ENCODE assay signal across 24 cellular contexts in the genomic region with DNA sequence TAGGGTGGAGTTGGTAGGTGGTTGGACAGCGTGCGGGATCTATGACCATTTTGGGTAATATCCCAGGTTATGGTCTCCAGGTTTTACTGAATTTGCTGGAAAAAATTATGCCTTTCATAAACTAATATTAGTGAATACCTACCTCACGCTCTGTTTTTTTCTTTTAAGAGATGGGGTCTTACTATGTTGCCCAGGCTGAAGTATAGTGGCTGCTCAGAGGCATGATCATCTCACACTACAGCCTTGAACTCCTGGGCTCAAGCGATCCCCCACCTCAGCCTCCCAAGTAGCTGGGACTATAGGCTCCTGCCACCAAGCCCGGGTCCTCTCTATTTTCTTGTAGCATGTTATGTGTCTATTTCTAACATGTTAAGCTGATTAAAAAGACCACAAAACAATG.
DNase-seq lines count a peak whose midpoint lies in the region; ATAC-seq, FAIRE-seq and TF ChIP-seq lines count a peak whose summit lies in the region.
"Had no signal": no experiment of that assay in that cellular context is flagged by ENCODE, and none has a peak within 500 bp of the region (broad histone marks: within the 10 kb centered on the region; RNA-seq: fewer than 3 reads in every experiment).

No MANE protein-coding gene starts in this region.

- H3K9me3 ChIP-seq in A549 (no peaks in the 10 kb centered on the region), HEK293 (ENCODE audit: control insufficient read depth, insufficient read depth, low read depth, low read length) (no peaks in the 10 kb centered on the region), hepatocyte (ENCODE audit: low read depth) (no peaks in the 10 kb centered on the region)
- H3K9me3 ChIP-seq: BLaER1 had no signal

- DNase-seq in A549 (ENCODE audit: low read depth in 1 of 2, low spot score in 1 of 2) (no peak), hepatocyte (ENCODE audit: low spot score) (no peak), substantia nigra (lab: John Stamatoyannopoulos, UW) (no peak)
- DNase-seq in activated T-cell treated with anti-CD3 and anti-CD28 coated beads, Interleukin-2, amount 50 U/mL, for 1 hour = no peak
- DNase-seq: 8988T; CD4-positive, CD25-positive, alpha-beta regulatory T cell; DMS 273 treated with DMSO at 0.1 percent for 48 hours; DMS79; EL; GDM1; H9; HFFc6 had no signal

- no peak for TF ChIP-seq EP300 in A549 (IDR thresholded peaks at IDR 0.05)

- H3K4me3 ChIP-seq in A549 (no peak overlapping the region), HEK293 (ENCODE audit: low read depth, low read length) (no peak overlapping the region), hepatocyte (no peak overlapping the region)
- H3K4me3 ChIP-seq: BLaER1, GM12878, GM23338 had no signal

- no peak for TF ChIP-seq RAD21 in A549 (conservative IDR thresholded peaks at IDR 0.05 in 1 of 2, IDR thresholded peaks at IDR 0.05 in 1 of 2)

- POLR2A ChIA-PET in A549 (lab: Yijun Ruan, JAX) (no interaction called here), HEK293 (lab: Yijun Ruan, JAX) (no interaction called here)

- FAIRE-seq in A549 (lab: Jason Lieb, UNC) = no peak
- FAIRE-seq: D721Med, GM12878, GM18507 had no signal

- H3K27ac ChIP-seq in A549 (peak overlapping the region; percentile 91 to 94; a peak in 3 of 6 replicates), HEK293 (ENCODE audit: extremely low read depth, low read depth, low read length) (no peak overlapping the region), hepatocyte (peak overlapping the region; percentile 95), substantia nigra (ENCODE audit: low read depth, low read length, poor library complexity, severe bottlenecking) (peak overlapping the region; percentile 96)
- H3K27ac ChIP-seq: BLaER1, C4-2B had no signal

- CTCF ChIA-PET in A549 (lab: Yijun Ruan, JAX) = interaction anchor here (1.3 kb wide), 1 partner anchor 12 kb away, joined by 3 read pairs; no protein-coding TSS in a partner anchor
- CTCF ChIA-PET in HEK293 (lab: Yijun Ruan, JAX) = interaction anchor here (0.6 kb wide), 2 partner anchors 31 to 273 kb away, joined by 3 read pairs; no protein-coding TSS in a partner anchor

- H3K4me1 ChIP-seq in A549 = peaks cover 59% of the 10 kb centered on the region
- peaks cover 51% of the 10 kb centered on the region for H3K4me1 ChIP-seq in HEK293 (ENCODE audit: control insufficient read depth, insufficient read depth, low read length)
- H3K4me1 ChIP-seq in hepatocyte (ENCODE audit: insufficient read depth) = peaks cover 64% of the 10 kb centered on the region
- H3K4me1 ChIP-seq: BLaER1 had no signal

- 89% methylated on average over 5 of the region's 5 CpGs for WGBS in A549 (ENCODE audit: missing lambda C conversion rate)
- 98% methylated on average over 5 of the region's 5 CpGs for WGBS in hepatocyte (ENCODE audit: low lambda C conversion rate, missing lambda C conversion rate)

- TF ChIP-seq POLR2A in A549 (IDR thresholded peaks at IDR 0.05; ENCODE audit: low read length) (no peak), GM18505 (IDR thresholded peaks at IDR 0.05; ENCODE audit: borderline replicate concordance, extremely low read depth, insufficient read depth, insufficient read length) (no peak)

- H3K79me2 ChIP-seq in hepatocyte = no peaks in the 10 kb centered on the region

- TF ChIP-seq CTCF in A549 (IDR thresholded peaks at IDR 0.05) (no peak), HEK293 (tag by site-specific recombination; IDR thresholded peaks at IDR 0.05) (no peak), hepatocyte (IDR thresholded peaks at IDR 0.05; ENCODE audit: poor library complexity) (no peak)

- H3K9me2 ChIP-seq in hepatocyte (replicated peaks; ENCODE audit: insufficient read depth) = no peaks in the 10 kb centered on the region

- H3K36me3 ChIP-seq in HEK293 (ENCODE audit: control insufficient read depth in 2 of 2, insufficient read depth in 1 of 2, low read length in 2 of 2) (no peaks in the 10 kb centered on the region), hepatocyte (replicated peaks; ENCODE audit: insufficient read depth, low read depth) (no peaks in the 10 kb centered on the region)
- H3K36me3 ChIP-seq: BLaER1 had no signal

- no peaks in the 10 kb centered on the region for H3K27me3 ChIP-seq in hepatocyte
- H3K27me3 ChIP-seq: BLaER1 had no signal

- no peaks in the 10 kb centered on the region for H4K20me1 ChIP-seq in hepatocyte (ENCODE audit: insufficient read depth, poor library complexity, severe bottlenecking)
- H4K20me1 ChIP-seq: BLaER1 had no signal

- H3K4me2 ChIP-seq in A549 (no peak overlapping the region), hepatocyte (peak overlapping the region; percentile 46)
- H3K4me2 ChIP-seq: BLaER1, GM23338 had no signal

- no peak overlapping the region for H2AFZ ChIP-seq in hepatocyte
- H2AFZ ChIP-seq: GM23338 had no signal

- ATAC-seq in A549 (no peak), GM21619 (IDR thresholded peaks at IDR 0.05; ENCODE audit: unreplicated experiment) (no peak), GM18505 (IDR thresholded peaks at IDR 0.05; ENCODE audit: unreplicated experiment) (no peak), GM19395 (IDR thresholded peaks at IDR 0.05; ENCODE audit: unreplicated experiment) (no peak)
- ATAC-seq: CD8-positive, alpha-beta T cell; GM12878; GM23338; HCT116 had no signal

TF ChIP-seq in A549, 52 proteins besides CTCF, POLR2A, EP300 and RAD21:
- no peak for TF ChIP-seq FOXS1 (CRISPR knock-in tag; IDR thresholded peaks at IDR 0.05)
- no peak for TF ChIP-seq RARB (CRISPR knock-in tag; IDR thresholded peaks at IDR 0.05)
- TF ChIP-seq ZC3H11A (IDR thresholded peaks at IDR 0.05) = no peak
- TF ChIP-seq CBX8 (IDR thresholded peaks at IDR 0.05) = no peak

TF ChIP-seq in HEK293, 187 proteins besides CTCF, POLR2A, EP300 and RAD21:
- TF ChIP-seq ZEB2 (tag by site-specific recombination; IDR thresholded peaks at IDR 0.05) = no peak
- TF ChIP-seq, protein P1, sequence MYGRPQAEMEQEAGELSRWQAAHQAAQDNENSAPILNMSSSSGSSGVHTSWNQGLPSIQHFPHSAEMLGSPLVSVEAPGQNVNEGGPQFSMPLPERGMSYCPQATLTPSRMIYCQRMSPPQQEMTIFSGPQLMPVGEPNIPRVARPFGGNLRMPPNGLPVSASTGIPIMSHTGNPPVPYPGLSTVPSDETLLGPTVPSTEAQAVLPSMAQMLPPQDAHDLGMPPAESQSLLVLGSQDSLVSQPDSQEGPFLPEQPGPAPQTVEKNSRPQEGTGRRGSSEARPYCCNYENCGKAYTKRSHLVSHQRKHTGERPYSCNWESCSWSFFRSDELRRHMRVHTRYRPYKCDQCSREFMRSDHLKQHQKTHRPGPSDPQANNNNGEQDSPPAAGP (tag by site-specific recombination; IDR thresholded peaks at IDR 0.05) = no peak
- no peak for TF ChIP-seq ZBTB21 (tag by site-specific recombination; IDR thresholded peaks at IDR 0.05)
- no peak for TF ChIP-seq ZSCAN23 (tag by site-specific recombination; IDR thresholded peaks at IDR 0.05)
- TF ChIP-seq ZNF394 (tag by site-specific recombination; IDR thresholded peaks at IDR 0.05; ENCODE audit: borderline replicate concordance) = no peak
- no peak for TF ChIP-seq PRDM10 (tag by site-specific recombination; IDR thresholded peaks at IDR 0.05)
- TF ChIP-seq ZNF121 (tag by site-specific recombination; IDR thresholded peaks at IDR 0.05) = peak; percentile 92
- no peak for TF ChIP-seq HOXA7 (CRISPR knock-in tag; IDR thresholded peaks at IDR 0.05; ENCODE audit: borderline replicate concordance)
